ENCODE assay signal across 1 cellular context in genomic region chr4:3827616-3828492, GRCh38.
TF ChIP-seq lines count a peak whose summit lies in the region.

No MANE protein-coding gene starts in this region.

TF ChIP-seq in HepG2, 621 proteins besides CTCF, POLR2A, EP300 and RAD21 (continued from another document and continues in another):
- TF ChIP-seq REST (IDR thresholded peaks at IDR 0.05; ENCODE audit: borderline replicate concordance in 1 of 2, low read depth in 1 of 2, low read length in 2 of 2) (peak in 1 of 2 experiments; percentile 30; a peak in 1 of 4 replicates), ZNF496 (CRISPR knock-in tag; IDR thresholded peaks at IDR 0.05; ENCODE audit: insufficient replicate concordance) (no peak), STAG1 (CRISPR knock-in tag; IDR thresholded peaks at IDR 0.05) (0 out of 2 replicates have a peak, but pooled peaks have one; percentile 15), ZNF709 (CRISPR knock-in tag; IDR thresholded peaks at IDR 0.05) (peak; percentile 82; the same call in 1 of the 2 replicates), ZSCAN31 (CRISPR knock-in tag; IDR thresholded peaks at IDR 0.05; ENCODE audit: low read depth) (peak; percentile 83; the same call in 1 of the 2 replicates), ZNF30 (CRISPR knock-in tag; IDR thresholded peaks at IDR 0.05) (no peak), ZNF607 (CRISPR knock-in tag; IDR thresholded peaks at IDR 0.05; ENCODE audit: borderline replicate concordance) (peak; percentile 85; the same call in 1 of the 2 replicates), MED1 (CRISPR knock-in tag; IDR thresholded peaks at IDR 0.05) (peak; percentile 91), EHMT2 (IDR thresholded peaks at IDR 0.05; ENCODE audit: borderline replicate concordance, low read depth, low read length) (no peak), HIC2 (CRISPR knock-in tag; IDR thresholded peaks at IDR 0.05; ENCODE audit: low read depth) (peak; percentile 99), RCOR2 (CRISPR knock-in tag; IDR thresholded peaks at IDR 0.05) (peak; percentile 69; the same call in 1 of the 2 replicates), ZNF501 (CRISPR knock-in tag; IDR thresholded peaks at IDR 0.05) (peak; percentile 75; the same call in 1 of the 2 replicates), ZNF672 (CRISPR knock-in tag; IDR thresholded peaks at IDR 0.05) (no peak), ZFY (CRISPR knock-in tag; IDR thresholded peaks at IDR 0.05) (peak; percentile 92), DNMT1 (CRISPR knock-in tag; IDR thresholded peaks at IDR 0.05) (no peak), BHLHE40 (IDR thresholded peaks at IDR 0.05; ENCODE audit: low read length) (peak; percentile 40; the same call in 1 of the 2 replicates), MXD4 (CRISPR knock-in tag; IDR thresholded peaks at IDR 0.05) (0 out of 2 replicates have a peak, but pooled peaks have one; percentile 62), ZNF546 (CRISPR knock-in tag; conservative IDR thresholded peaks at IDR 0.05) (peak; percentile 87; the same call in 1 of the 2 replicates), POGK (CRISPR knock-in tag; conservative IDR thresholded peaks at IDR 0.05) (peak; percentile 94), AKAP8 (CRISPR knock-in tag; IDR thresholded peaks at IDR 0.05) (no peak), NR1H2 (CRISPR knock-in tag; IDR thresholded peaks at IDR 0.05; ENCODE audit: borderline replicate concordance, low read depth) (no peak), ARID4A (CRISPR knock-in tag; IDR thresholded peaks at IDR 0.05; ENCODE audit: borderline replicate concordance) (peak; percentile 56; the same call in 1 of the 2 replicates), PATZ1 (CRISPR knock-in tag; IDR thresholded peaks at IDR 0.05) (peak; percentile 82), MTA1 (CRISPR knock-in tag; IDR thresholded peaks at IDR 0.05; ENCODE audit: borderline replicate concordance) (peak; percentile 96; the same call in 1 of the 2 replicates), REXO4 (CRISPR knock-in tag; IDR thresholded peaks at IDR 0.05; ENCODE audit: borderline replicate concordance) (no peak), SRY (CRISPR knock-in tag; IDR thresholded peaks at IDR 0.05) (peak; percentile 90; the same call in 1 of the 2 replicates), IKZF5 (CRISPR knock-in tag; IDR thresholded peaks at IDR 0.05) (0 out of 2 replicates have a peak, but pooled peaks have one; percentile 39), NCOA1 (CRISPR knock-in tag; IDR thresholded peaks at IDR 0.05) (no peak), MTF2 (CRISPR knock-in tag; IDR thresholded peaks at IDR 0.05; ENCODE audit: borderline replicate concordance) (0 out of 2 replicates have a peak, but pooled peaks have one; percentile 36), THRA (CRISPR knock-in tag; IDR thresholded peaks at IDR 0.05; ENCODE audit: borderline replicate concordance) (peak; percentile 72), ZNF275 (CRISPR knock-in tag; IDR thresholded peaks at IDR 0.05; ENCODE audit: borderline replicate concordance) (no peak; the same call in 1 of the 2 replicates), ZIK1 (CRISPR knock-in tag; IDR thresholded peaks at IDR 0.05; ENCODE audit: borderline replicate concordance, low read depth) (peak; percentile 95), ARHGAP35 (CRISPR knock-in tag; IDR thresholded peaks at IDR 0.05; ENCODE audit: borderline replicate concordance) (peak; percentile 44; the same call in 1 of the 2 replicates), HDAC2 (CRISPR knock-in tag; IDR thresholded peaks at IDR 0.05) (peak; percentile 93), RORA (CRISPR knock-in tag; IDR thresholded peaks at IDR 0.05) (no peak), DMAP1 (CRISPR knock-in tag; IDR thresholded peaks at IDR 0.05) (peak; percentile 69; the same call in 1 of the 2 replicates), RAD51 (IDR thresholded peaks at IDR 0.05; ENCODE audit: borderline replicate concordance) (no peak), ZGPAT (CRISPR knock-in tag; IDR thresholded peaks at IDR 0.05) (peak; percentile 69), SP5 (CRISPR knock-in tag; IDR thresholded peaks at IDR 0.05; ENCODE audit: borderline replicate concordance, low read depth) (peak; percentile 64), ELF4 (CRISPR knock-in tag; IDR thresholded peaks at IDR 0.05; ENCODE audit: borderline replicate concordance) (no peak), ZBTB38 (CRISPR knock-in tag; IDR thresholded peaks at IDR 0.05) (peak; percentile 96), SPEN (CRISPR knock-in tag; IDR thresholded peaks at IDR 0.05; ENCODE audit: low read depth) (peak; percentile 90), SRSF1 (optimal IDR thresholded peaks at IDR 0.05; ENCODE audit: low read depth, low read length) (peak; percentile 67)
